Comparison of ENCODE assay signal across 8 cellular contexts in genomic region chr15:34318277-34319079, GRCh38. TPM values are rescaled to one million over a fixed set of nuclear protein-coding genes. Genes with fewer than 3 reads are reported as not detected.
DNase-seq lines count a peak whose midpoint lies in the region; ATAC-seq and TF ChIP-seq lines count a peak whose summit lies in the region.

No MANE protein-coding gene starts in this region.

- H3K36me3 ChIP-seq in BLaER1 = no peaks in the 10 kb centered on the region; the same call in 1 of the 2 replicates
- no peaks in the 10 kb centered on the region for H3K36me3 ChIP-seq in brain microvascular endothelial cell (replicated peaks)
- H3K36me3 ChIP-seq in iPS-20b (ENCODE audit: insufficient read depth, low read depth, low read length) = no peaks in the 10 kb centered on the region
- no peaks in the 10 kb centered on the region for H3K36me3 ChIP-seq in skeletal muscle satellite cell (ENCODE audit: insufficient read depth, low read length)

- ATAC-seq in GM18867 (IDR thresholded peaks at IDR 0.05; ENCODE audit: unreplicated experiment) (peak; percentile 89), HG03159 (IDR thresholded peaks at IDR 0.05; ENCODE audit: unreplicated experiment) (peak; percentile 56)

- H3K27ac ChIP-seq in BLaER1 (peak overlapping the region; percentile 56), brain microvascular endothelial cell (no peak overlapping the region), iPS-20b (ENCODE audit: low read length) (no peak overlapping the region)

- in situ Hi-C loops in brain microvascular endothelial cell (cut with HindIII; ENCODE audit: low pct_ligation_motif_present, low sequenced_read_pairs) (no loop called here), G401 (cut with HindIII; ENCODE audit: low sequenced_read_pairs) (no loop called here)

- H3K4me2 ChIP-seq in BLaER1 (peak overlapping the region; percentile 69), skeletal muscle satellite cell (ENCODE audit: low read length) (peak overlapping the region; percentile 29)

- H3K27me3 ChIP-seq in BLaER1 (no peaks in the 10 kb centered on the region), brain microvascular endothelial cell (replicated peaks) (no peaks in the 10 kb centered on the region), iPS-20b (ENCODE audit: insufficient read depth, low read length) (no peaks in the 10 kb centered on the region), skeletal muscle satellite cell (ENCODE audit: control insufficient read depth, insufficient read depth, low read length) (no peaks in the 10 kb centered on the region)

- TF ChIP-seq CTCF in brain microvascular endothelial cell (IDR thresholded peaks at IDR 0.05; ENCODE audit: low read depth, low read length, missing control alignments) = no peak

- H3K4me1 ChIP-seq in BLaER1 = peaks cover 37% of the 10 kb centered on the region
- H3K4me1 ChIP-seq in iPS-20b (ENCODE audit: insufficient read depth, low read length) = peaks cover 3% of the 10 kb centered on the region; the same call in 1 of the 2 replicates
- H3K4me1 ChIP-seq in skeletal muscle satellite cell (ENCODE audit: control insufficient read depth, insufficient read depth, low read length) = peaks cover 8% of the 10 kb centered on the region

- H3K9ac ChIP-seq in BLaER1 (peak overlapping the region; percentile 72), iPS-20b (ENCODE audit: low read depth, low read length) (peak overlapping the region; percentile 75), skeletal muscle satellite cell (ENCODE audit: low read depth, low read length) (no peak overlapping the region)

- H3K4me3 ChIP-seq in BLaER1 = peak overlapping the region; percentile 67
- peak overlapping the region; percentile 50 for H3K4me3 ChIP-seq in brain microvascular endothelial cell (ENCODE audit: low read depth, low read length)
- H3K4me3 ChIP-seq in iPS-20b (ENCODE audit: low read length) = peak overlapping the region; percentile 89
- H3K4me3 ChIP-seq in skeletal muscle satellite cell (ENCODE audit: low read length) = no peak overlapping the region

- H4K20me1 ChIP-seq in BLaER1 = no peaks in the 10 kb centered on the region

- peak; percentile 98 for DNase-seq in NCI-H82 (lab: John Stamatoyannopoulos, UW)
- DNase-seq in brain microvascular endothelial cell = no peak
- no peak for DNase-seq in G401 (ENCODE audit: low spot score)

- H3K9me3 ChIP-seq in BLaER1 = peaks cover 5% of the 10 kb centered on the region
- no peaks in the 10 kb centered on the region; the same call in 1 of the 2 replicates for H3K9me3 ChIP-seq in iPS-20b (ENCODE audit: insufficient read depth, low read depth, low read length)
- no peaks in the 10 kb centered on the region for H3K9me3 ChIP-seq in skeletal muscle satellite cell (replicated peaks; ENCODE audit: low read length)

RNA-seq across cellular contexts. Expression of gene SLC12A6, which starts 19.1 kb away (rescaled TPM):
- 10.9 and 12.9 TPM in 2 replicates for total RNA-seq in skeletal muscle satellite cell (2012; rRNA removed)
- total RNA-seq in G401 (2014; rRNA removed; shearing (Covaris generic)) = 2.8 and 3.4 TPM in 2 replicates

RNA-seq across cellular contexts. Expression of gene NOP10, which starts 24.5 kb away (rescaled TPM):
- total RNA-seq in skeletal muscle satellite cell (2012; rRNA removed) = 424 and 515 TPM in 2 replicates
- 291 and 354 TPM in 2 replicates for total RNA-seq in G401 (2014; rRNA removed; shearing (Covaris generic))

RNA-seq across cellular contexts. Expression of gene NUTM1, which starts 24.6 kb away (rescaled TPM):
- not detected in 2 replicates for total RNA-seq in skeletal muscle satellite cell (2012; rRNA removed)
- not detected in 2 replicates for total RNA-seq in G401 (2014; rRNA removed; shearing (Covaris generic))

RNA-seq across cellular contexts. Expression of gene LPCAT4, which starts 48.5 kb away (rescaled TPM):
- 16.7 and 22.5 TPM in 2 replicates for total RNA-seq in skeletal muscle satellite cell (2012; rRNA removed)
- total RNA-seq in G401 (2014; rRNA removed; shearing (Covaris generic)) = 7.5 and 13.2 TPM in 2 replicates
